Comparison of ENCODE assay signal across 25 cellular contexts in genomic region chr2:7899923-7900322, GRCh38.
A peak's percentile ranks its signal among the peaks of the same experiment; 100 is the strongest.
DNase-seq lines count a peak whose midpoint lies in the region; ATAC-seq and TF ChIP-seq lines count a peak whose summit lies in the region.
"Had no signal": no experiment of that assay in that cellular context is flagged by ENCODE, and none has a peak within 500 bp of the region (broad histone marks: within the 10 kb centered on the region; RNA-seq: fewer than 3 reads in every experiment).

No MANE protein-coding gene starts in this region.

- DNase-seq in ELF-1 (ENCODE audit: low read depth, low spot score) (peak; percentile 42), MV-4-11 (lab: John Stamatoyannopoulos, UW) (peak; percentile 20), body of pancreas (peak in 1 of 4 donors; percentile 13), GM03348 (ENCODE audit: low spot score) (no peak), cardiac septum (ENCODE audit: low spot score) (no peak)
- DNase-seq: activated CD4-positive, alpha-beta T cell treated with anti-CD3 and anti-CD28 coated beads, Interleukin-2, amount 50 U/mL, for 48 hours; activated naive CD4-positive, alpha-beta T cell treated with Interleukin-2 at 50 U/mL for 16 hours; activated T-cell treated with anti-CD3 and anti-CD28 coated beads, Interleukin-2, amount 50 U/mL, for 1 hour; CD8-positive, alpha-beta T cell; central memory CD4-positive, alpha-beta T cell; erythroblast; hippocampal formation; MM.1S; NCI-H2029 treated with DMSO at 0.1 percent for 48 hours; NCI-H524 treated with DMSO at 0.1 percent for 48 hours; PC-3; SHP77 treated with DMSO at 0.1 percent for 48 hours; T-helper 17 cell; WERI-Rb-1 had no signal

- no peak for TF ChIP-seq POLR2A in body of pancreas (IDR thresholded peaks at IDR 0.05)

- no peak for TF ChIP-seq CTCF in body of pancreas (IDR thresholded peaks at IDR 0.05)

- H3K27ac ChIP-seq in BLaER1 = peak overlapping the region; percentile 85
- H3K27ac ChIP-seq in body of pancreas = peak overlapping the region in 3 of 4 donors; percentile 13 to 46 (median 16)
- H3K27ac ChIP-seq: foreskin keratinocyte, right atrium auricular region, WERI-Rb-1 had no signal

- H4K20me1 ChIP-seq in BLaER1 = no peaks in the 10 kb centered on the region

- H3K9ac ChIP-seq in BLaER1 = peak overlapping the region; percentile 49; the same call in 1 of the 2 replicates

- peaks cover 48% of the 10 kb centered on the region for H3K4me1 ChIP-seq in BLaER1
- peaks cover 15% of the 10 kb centered on the region for H3K4me1 ChIP-seq in body of pancreas
- H3K4me1 ChIP-seq: foreskin keratinocyte, HAP-1, right atrium auricular region had no signal

- peak overlapping the region; percentile 84 for H3K4me2 ChIP-seq in BLaER1

- H3K4me3 ChIP-seq in BLaER1 = no peak overlapping the region
- H3K4me3 ChIP-seq in body of pancreas = no peak overlapping the region
- H3K4me3 ChIP-seq: HAP-1, right atrium auricular region had no signal

- H3K9me3 ChIP-seq in BLaER1 (no peaks in the 10 kb centered on the region), body of pancreas (no peaks in the 10 kb centered on the region)
- H3K9me3 ChIP-seq: HAP-1, right atrium auricular region had no signal

- peak; percentile 35 for ATAC-seq in body of pancreas
- ATAC-seq in HG03108 (IDR thresholded peaks at IDR 0.05; ENCODE audit: unreplicated experiment) = no peak
- ATAC-seq in HG03432 (IDR thresholded peaks at IDR 0.05; ENCODE audit: unreplicated experiment) = no peak
- ATAC-seq: CD8-positive, alpha-beta T cell; PC-3; T-helper 17 cell had no signal

- H3K27me3 ChIP-seq in BLaER1 (no peaks in the 10 kb centered on the region), body of pancreas (no peaks in the 10 kb centered on the region)
- H3K27me3 ChIP-seq: foreskin keratinocyte, right atrium auricular region had no signal

- 28 to 29% methylated on average over 1 of the region's 1 CpG for WGBS in body of pancreas, 2 donors

- intact Hi-C loops in body of pancreas (cut with DNase I) (no loop called here), cardiac septum (cut with DNase I) (no loop called here)

- H3K36me3 ChIP-seq in BLaER1 (no peaks in the 10 kb centered on the region), body of pancreas (replicated peaks in 1 of 2; ENCODE audit: insufficient read depth in 1 of 2, low read depth in 2 of 2) (no peaks in the 10 kb centered on the region)
- H3K36me3 ChIP-seq: HAP-1, right atrium auricular region, WERI-Rb-1 had no signal

Comparison
In these comparisons a context has a peak if more than half of its experiments do, and no peak if none do; other contexts are left out.
1. DNase-seq: peak in ELF-1 (single experiment) and MV-4-11 (single experiment); none in GM03348 (single experiment) and cardiac septum (single experiment).